7 cellular contexts compared by ENCODE assay signal in the genomic region with DNA sequence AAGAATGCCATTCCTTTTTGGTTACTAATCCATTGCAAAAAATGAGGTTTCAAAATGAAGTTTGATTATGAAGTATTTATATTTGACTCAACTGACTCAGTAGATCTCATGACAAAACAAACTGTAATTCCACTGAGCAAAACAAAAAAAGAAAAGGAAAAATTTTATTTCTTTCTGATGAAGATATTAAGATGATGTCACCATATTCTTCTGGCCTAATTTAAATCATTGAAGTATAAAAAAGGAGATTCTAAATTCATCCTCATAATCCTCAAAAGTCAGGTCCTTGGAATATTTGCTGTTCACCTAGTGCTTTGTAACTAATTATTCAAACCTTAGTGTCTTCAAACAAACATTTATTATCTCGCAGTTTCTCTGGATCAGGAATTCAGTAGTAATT.
"Had no signal": no experiment of that assay in that cellular context is flagged by ENCODE, and none has a peak within 500 bp of the region (broad histone marks: within the 10 kb centered on the region; RNA-seq: fewer than 3 reads in every experiment).

No MANE protein-coding gene starts in this region.

- ATAC-seq: GM23338, HCT116, K562 had no signal

- H3K4me3 ChIP-seq: GM23338, K562 had no signal

- H3K4me2 ChIP-seq: GM23338 had no signal

- DNase-seq: H9, IMR-90, KG1 had no signal

- H3K27ac ChIP-seq: HL-60 had no signal

- H2AFZ ChIP-seq: GM23338 had no signal
